In the genomic region with DNA sequence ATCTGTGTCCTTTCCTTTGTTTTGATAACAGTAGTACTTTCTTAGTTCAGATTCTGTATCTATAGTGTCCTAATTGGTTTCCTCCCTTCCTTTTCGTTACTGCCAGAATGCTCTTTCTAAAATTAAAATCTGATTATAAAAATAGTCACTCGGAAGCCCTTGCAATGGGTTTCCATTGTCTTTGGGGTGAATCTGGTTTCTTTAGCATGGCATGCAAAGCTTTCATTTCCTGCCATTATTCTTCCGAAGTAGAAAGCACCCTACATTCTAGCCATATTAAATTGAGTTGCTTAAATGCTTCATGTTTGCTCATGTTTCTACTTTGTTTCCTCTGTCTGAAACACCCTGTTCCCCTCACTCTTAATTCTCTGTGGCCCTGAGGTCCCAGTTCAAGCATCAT, we compare ENCODE assay signal across 18 cellular contexts. TPM values are rescaled to one million over a fixed set of nuclear protein-coding genes. Genes with fewer than 3 reads are reported as not detected.
DNase-seq lines count a peak whose midpoint lies in the region; ATAC-seq and TF ChIP-seq lines count a peak whose summit lies in the region.
"Had no signal": no experiment of that assay in that cellular context is flagged by ENCODE, and none has a peak within 500 bp of the region (broad histone marks: within the 10 kb centered on the region; RNA-seq: fewer than 3 reads in every experiment).

No MANE protein-coding gene starts in this region.

- H3K27ac ChIP-seq in H9 (ENCODE audit: insufficient read length, low read depth, low read length) (peak overlapping the region; percentile 6), left lung (peak overlapping the region; percentile 44 to 46), thyroid gland (peak overlapping the region in 2 of 3 donors; percentile 43 to 83), Karpas-422 (ENCODE audit: low read length) (no peak overlapping the region)
- H3K27ac ChIP-seq: Peyer's patch had no signal

- no peak overlapping the region for H3K18ac ChIP-seq in H9 (ENCODE audit: insufficient read length, low read depth, low read length)

- H3K4me1 ChIP-seq in H9 (ENCODE audit: insufficient read depth, low read length) (peaks cover 36% of the 10 kb centered on the region), left lung (peaks cover 53 to 71% of the 10 kb centered on the region in 2 donors), thyroid gland (peaks cover 79 to 91% of the 10 kb centered on the region in 2 donors), Karpas-422 (ENCODE audit: low read length) (no peaks in the 10 kb centered on the region)

- no peak overlapping the region for H3K4me2 ChIP-seq in H9 (ENCODE audit: insufficient read depth, insufficient read length, low read length)
- H3K4me2 ChIP-seq in Karpas-422 (ENCODE audit: low read depth, low read length, poor library complexity, severe bottlenecking), result no peak overlapping the region
- H3K4me2 ChIP-seq: SK-N-SH had no signal

- H3K9me3 ChIP-seq in H9 (ENCODE audit: control insufficient read depth, low read depth, low read length) (no peaks in the 10 kb centered on the region), left lung (no peaks in the 10 kb centered on the region), thyroid gland (no peaks in the 10 kb centered on the region), Karpas-422 (ENCODE audit: low read length) (no peaks in the 10 kb centered on the region)
- H3K9me3 ChIP-seq: BE2C, Peyer's patch, SK-N-SH had no signal

- WGBS in H9 (ENCODE audit: extremely low coverage, insufficient read length, low lambda C conversion rate), result no CpG with 5 or more reads among the region's 3 CpGs
- 73 to 74% methylated on average over 3 of the region's 3 CpGs for WGBS in thyroid gland, 2 donors

- H2AFZ ChIP-seq in H9 (ENCODE audit: low read length) (no peak overlapping the region), Karpas-422 (ENCODE audit: low read length) (no peak overlapping the region)

- H3T11ph ChIP-seq in H9 (ENCODE audit: low read length), result no peak overlapping the region

- H4K5ac ChIP-seq in H9 (ENCODE audit: insufficient read length, low read depth, low read length), result no peak overlapping the region

- H4K20me1 ChIP-seq in H9 (ENCODE audit: control insufficient read depth, insufficient read depth, insufficient read length) (no peaks in the 10 kb centered on the region), Karpas-422 (ENCODE audit: insufficient read depth, low read depth, low read length) (no peaks in the 10 kb centered on the region)

- H4K91ac ChIP-seq in H9 (ENCODE audit: insufficient read length, low read depth, low read length), result no peak overlapping the region

- H3K23ac ChIP-seq in H9 (ENCODE audit: insufficient read length, low read depth, low read length), result no peak overlapping the region

- no peak overlapping the region for H2BK20ac ChIP-seq in H9 (ENCODE audit: low read depth, low read length, poor library complexity, severe bottlenecking)

- H2BK15ac ChIP-seq in H9 (ENCODE audit: low read depth, low read length), result no peak overlapping the region

- H3K4me3 ChIP-seq in left lung (no peak overlapping the region), thyroid gland (replicated peaks in 1 of 3) (no peak overlapping the region), Karpas-422 (ENCODE audit: low read length) (no peak overlapping the region)
- H3K4me3 ChIP-seq: K562, Peyer's patch had no signal

- H3K9me2 ChIP-seq in Karpas-422 (replicated peaks; ENCODE audit: insufficient read depth, low read length), result no peaks in the 10 kb centered on the region
- H3K9me2 ChIP-seq: SK-N-SH had no signal

- H3K79me2 ChIP-seq in H9 (ENCODE audit: insufficient read depth, low read length) (peaks cover 11% of the 10 kb centered on the region; the same call in 1 of the 2 replicates), Karpas-422 (ENCODE audit: low read length) (no peaks in the 10 kb centered on the region)

- no peak overlapping the region for H2BK120ac ChIP-seq in H9 (ENCODE audit: low read depth, low read length, poor library complexity, severe bottlenecking)

- H3K9me3 Mint-ChIP-seq in H9 (no peaks in the 10 kb centered on the region), WTC11 (no peaks in the 10 kb centered on the region)
- H3K9me3 Mint-ChIP-seq: CD8-positive, alpha-beta memory T cell had no signal

- H3K14ac ChIP-seq in H9 (ENCODE audit: insufficient read depth, low read length), result no peak overlapping the region

- peaks cover 0 to 7% (median 3%) of the 10 kb centered on the region in 3 experiments; a peak in 4 of 7 replicates for H3K36me3 Mint-ChIP-seq in H9 (ENCODE audit: insufficient read depth in 1 of 3, low read depth in 3 of 3)
- H3K36me3 Mint-ChIP-seq in WTC11, result no peaks in the 10 kb centered on the region

- intact Hi-C loops in left lung (cut with DNase I), result no loop called here
- intact Hi-C loops in thyroid gland (cut with DNase I), result no loop called here

- no peak overlapping the region for H2BK12ac ChIP-seq in H9 (ENCODE audit: insufficient read length, low read depth, low read length)

- no peak for TF ChIP-seq CTCF in H9 (conservative IDR thresholded peaks at IDR 0.05)
- no peak for TF ChIP-seq CTCF in WTC11 (IDR thresholded peaks at IDR 0.05)
- TF ChIP-seq CTCF in left lung (IDR thresholded peaks at IDR 0.05), result no peak
- no peak for TF ChIP-seq CTCF in thyroid gland (IDR thresholded peaks at IDR 0.05)

- POLR2A ChIA-PET in WTC11 (lab: Charles Lee), result interaction anchor here (1.8 kb wide), 1 partner anchor 9 kb away, joined by 4 read pairs; no protein-coding TSS in a partner anchor

- TF ChIP-seq POLR2A in thyroid gland (IDR thresholded peaks at IDR 0.05), result no peak

- CTCF ChIA-PET in WTC11 (lab: Charles Lee), result interaction anchor here (1.0 to 4.9 kb wide), 7 partner anchors 8 to 107 kb away, joined by 3 to 41 read pairs (median 5); no protein-coding TSS in a partner anchor

- H3K4me1 Mint-ChIP-seq in H9 (peaks cover 67 to 68% of the 10 kb centered on the region in 2 experiments), WTC11 (peaks cover 72% of the 10 kb centered on the region)

- H2BK5ac ChIP-seq in H9 (ENCODE audit: insufficient read length, low read length), result no peak overlapping the region

- no peak for ATAC-seq in WTC11
- ATAC-seq in left lung, result no peak
- ATAC-seq: K562 had no signal

- H3K4ac ChIP-seq in H9 (ENCODE audit: low read depth, low read length), result no peak overlapping the region

- H3K27ac Mint-ChIP-seq in H9 (peak overlapping the region; percentile 44 to 82 (median 73)), WTC11 (peak overlapping the region; percentile 77)

- H4K8ac ChIP-seq in H9 (replicated peaks; ENCODE audit: insufficient read length, low read depth, low read length), result no peak overlapping the region

- no peaks in the 10 kb centered on the region for H3K36me3 ChIP-seq in left lung
- no peaks in the 10 kb centered on the region for H3K36me3 ChIP-seq in thyroid gland
- H3K36me3 ChIP-seq in Karpas-422 (ENCODE audit: insufficient read depth, low read length), result no peaks in the 10 kb centered on the region
- H3K36me3 ChIP-seq: BE2C, Peyer's patch had no signal

- H3K27me3 ChIP-seq in H9 (ENCODE audit: insufficient read depth, low read length) (no peaks in the 10 kb centered on the region), left lung (no peaks in the 10 kb centered on the region), thyroid gland (no peaks in the 10 kb centered on the region), Karpas-422 (ENCODE audit: low read length) (no peaks in the 10 kb centered on the region)
- H3K27me3 ChIP-seq: BE2C, Peyer's patch had no signal

- H3K23me2 ChIP-seq in H9 (ENCODE audit: insufficient read length, low read depth, low read length, poor library complexity, severe bottlenecking), result no peaks in the 10 kb centered on the region

- H2AK5ac ChIP-seq in H9 (ENCODE audit: insufficient read length, low read length), result no peak overlapping the region

- no peak overlapping the region for H3K56ac ChIP-seq in H9 (ENCODE audit: insufficient read length, low read depth, low read length)

- H3K9ac ChIP-seq in H9 (ENCODE audit: extremely low read depth, insufficient read length, low read length) (no peak overlapping the region), Karpas-422 (ENCODE audit: low read length) (no peak overlapping the region)
- H3K9ac ChIP-seq: SK-N-SH had no signal

- H3K4me3 Mint-ChIP-seq in H9 (no peak overlapping the region; a peak in 1 of 5 replicates), WTC11 (no peak overlapping the region)
- H3K4me3 Mint-ChIP-seq: CD8-positive, alpha-beta memory T cell had no signal

- H3K27me3 Mint-ChIP-seq in H9 (ENCODE audit: low read depth), result no peaks in the 10 kb centered on the region
- no peaks in the 10 kb centered on the region for H3K27me3 Mint-ChIP-seq in WTC11 (ENCODE audit: low read depth)

- DNase-seq in H9, result no peak
- no peak for DNase-seq in WTC11 (ENCODE audit: low spot score)
- DNase-seq in left lung, result no peak
- DNase-seq in thyroid gland, result no peak
- DNase-seq in DMS53 (lab: John Stamatoyannopoulos, UW), result no peak
- no peak for DNase-seq in COR-L47 (lab: John Stamatoyannopoulos, UW)
- DNase-seq in Karpas-422, result no peak
- DNase-seq: BE2C; CD8-positive, alpha-beta memory T cell; EL; NCI-H1048; NCI-H2107; NCI-H446 treated with DMSO at 0.1 percent for 48 hours; NCI-H774; Peyer's patch; Right ventricle myocardium superior; SK-N-SH had no signal

- no peaks in the 10 kb centered on the region for H3K79me1 ChIP-seq in H9 (ENCODE audit: insufficient read depth, low read depth, low read length, poor library complexity, severe bottlenecking)

TF ChIP-seq in WTC11, 78 proteins besides CTCF, POLR2A, EP300 and RAD21:
- no peak for TF ChIP-seq ZNF232 (CRISPR knock-in tag; IDR thresholded peaks at IDR 0.05)
- TF ChIP-seq, protein P1, sequence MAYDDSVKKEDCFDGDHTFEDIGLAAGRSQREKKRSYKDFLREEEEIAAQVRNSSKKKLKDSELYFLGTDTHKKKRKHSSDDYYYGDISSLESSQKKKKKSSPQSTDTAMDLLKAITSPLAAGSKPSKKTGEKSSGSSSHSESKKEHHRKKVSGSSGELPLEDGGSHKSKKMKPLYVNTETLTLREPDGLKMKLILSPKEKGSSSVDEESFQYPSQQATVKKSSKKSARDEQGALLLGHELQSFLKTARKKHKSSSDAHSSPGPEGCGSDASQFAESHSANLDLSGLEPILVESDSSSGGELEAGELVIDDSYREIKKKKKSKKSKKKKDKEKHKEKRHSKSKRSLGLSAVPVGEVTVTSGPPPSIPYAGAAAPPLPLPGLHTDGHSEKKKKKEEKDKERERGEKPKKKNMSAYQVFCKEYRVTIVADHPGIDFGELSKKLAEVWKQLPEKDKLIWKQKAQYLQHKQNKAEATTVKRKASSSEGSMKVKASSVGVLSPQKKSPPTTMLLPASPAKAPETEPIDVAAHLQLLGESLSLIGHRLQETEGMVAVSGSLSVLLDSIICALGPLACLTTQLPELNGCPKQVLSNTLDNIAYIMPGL (CRISPR knock-in tag; IDR thresholded peaks at IDR 0.05), result no peak
- no peak for TF ChIP-seq MXD4 (CRISPR knock-in tag; IDR thresholded peaks at IDR 0.05; ENCODE audit: borderline replicate concordance)

RNA-seq across cellular contexts. Expression of a gene that starts 53.2 kb away (rescaled TPM):
- total RNA-seq in H9 (2021) (172 and 190 TPM in 2 replicates), WTC11 (2021) (214 to 327 TPM (median 222 TPM) in 3 replicates), left lung (100 to 1,000 TPM; 358 to 385 TPM), thyroid gland (100 to 1,000 TPM; 308 to 834 (median 427) TPM)
- 4.9 and 6.2 TPM in 2 replicates for total RNA-seq in Karpas-422 (2014; rRNA removed; shearing (Covaris generic); ENCODE audit: low replicate concordance)

Comparison
In these comparisons a context has a peak if more than half of its experiments do, and no peak if none do; other contexts are left out.
1. RNA of a gene that starts 53.2 kb away (total RNA-seq): 308 to 834 TPM in thyroid gland, 358 to 385 TPM in left lung, 214 to 327 TPM in WTC11 and 172 to 190 TPM in H9; 4.9 to 6.2 TPM in Karpas-422; every median in the first group is over 10 times any median in the second.